ENCODE assay signal across 37 cellular contexts in the genomic region with DNA sequence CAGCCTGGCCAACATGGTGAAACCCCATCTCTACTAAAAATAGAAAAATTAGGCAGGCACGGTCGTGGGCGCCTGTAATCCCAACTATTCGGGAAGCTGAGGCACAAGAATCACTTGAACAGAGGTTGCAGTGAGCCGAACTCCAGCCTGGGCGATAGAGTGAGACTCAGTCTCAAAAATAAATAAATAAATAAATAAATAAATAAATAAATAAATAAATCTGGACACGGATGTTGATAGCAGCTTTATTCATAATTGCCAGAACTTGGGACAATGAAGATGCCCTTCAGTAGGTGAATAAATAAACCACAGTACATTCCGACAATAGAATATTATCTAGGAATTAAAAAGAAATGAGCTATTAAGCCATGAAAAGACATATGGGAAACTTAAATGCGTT. TPM values are rescaled to one million over a fixed set of nuclear protein-coding genes. Genes with fewer than 3 reads are reported as not detected.
DNase-seq lines count a peak whose midpoint lies in the region; ATAC-seq, FAIRE-seq and TF ChIP-seq lines count a peak whose summit lies in the region.
"Had no signal": no experiment of that assay in that cellular context is flagged by ENCODE, and none has a peak within 500 bp of the region (broad histone marks: within the 10 kb centered on the region; RNA-seq: fewer than 3 reads in every experiment).

No MANE protein-coding gene starts in this region.

- no TSS peak for BruUV-seq in IMR-90 (replicated peaks; lab: Mats Ljungman, UMichigan)

- no peak overlapping the region for H3K27ac ChIP-seq in A549
- H3K27ac ChIP-seq in HEK293 (ENCODE audit: extremely low read depth, low read depth, low read length): no peak overlapping the region
- no peak overlapping the region for H3K27ac ChIP-seq in IMR-90 (ENCODE audit: insufficient read depth, low read length)
- H3K27ac ChIP-seq: 22Rv1; BLaER1; BLaER1 treated with 17β-estradiol and CSF1 and Interleukin-3, amounts not matched to agents 10 nM and 100 nM; C4-2B had no signal

- peaks cover 25% of the 10 kb centered on the region for H3K4me1 Mint-ChIP-seq in nephron

- no peak overlapping the region for H3K23ac ChIP-seq in IMR-90 (ENCODE audit: low read depth, low read length)

- CTCF ChIA-PET in A549 (lab: Yijun Ruan, JAX): interaction anchor here (1.1 to 3.2 kb wide), 3 partner anchors 10 to 625 kb away, joined by 4 to 15 read pairs (median 5); no protein-coding TSS in a partner anchor
- CTCF ChIA-PET in HEK293 (lab: Yijun Ruan, JAX): interaction anchor here (0.5 to 5.4 kb wide), 3 partner anchors 21 to 901 kb away, joined by 3 to 33 read pairs (median 4); no protein-coding TSS in a partner anchor
- CTCF ChIA-PET in IMR-90 (lab: Yijun Ruan, JAX): no interaction called here

- in situ Hi-C loops in IMR-90 (cut with MboI; ENCODE audit: low sequenced_read_pairs): loop anchor here (5.0 kb wide), 1 partner anchor 618 kb away; no protein-coding TSS in a partner anchor
- in situ Hi-C loops in G401 (cut with HindIII; ENCODE audit: low sequenced_read_pairs): no loop called here

- H2BK15ac ChIP-seq in IMR-90 (ENCODE audit: low read depth, low read length): 0 out of 3 replicates have a peak overlapping the region, but pooled peaks have one; percentile 91

- H3K9me3 ChIP-seq in A549 (no peaks in the 10 kb centered on the region), HEK293 (ENCODE audit: control insufficient read depth, insufficient read depth, low read depth, low read length) (no peaks in the 10 kb centered on the region), IMR-90 (ENCODE audit: control insufficient read depth, insufficient read depth, low read length) (no peaks in the 10 kb centered on the region)
- H3K9me3 ChIP-seq: BE2C; BLaER1; BLaER1 treated with 17β-estradiol and CSF1 and Interleukin-3, amounts not matched to agents 10 nM and 100 nM; Caco-2 had no signal

- POLR2A ChIA-PET in A549 (lab: Yijun Ruan, JAX): no interaction called here
- POLR2A ChIA-PET in HEK293 (lab: Yijun Ruan, JAX): no interaction called here
- POLR2A ChIA-PET in IMR-90 (lab: Charles Lee; ENCODE audit: unreplicated experiment): no interaction called here

- DNase-seq in A549 (ENCODE audit: low read depth in 1 of 2, low spot score in 1 of 2) (no peak), IMR-90 (no peak), G401 (ENCODE audit: low spot score) (no peak), NCI-H1436 treated with DMSO at 0.1 percent for 48 hours (lab: John Stamatoyannopoulos, UW) (no peak)
- no peak for DNase-seq in activated naive CD4-positive, alpha-beta T cell treated with anti-CD3 and anti-CD28 coated beads, Interleukin-2, amount 50 U/mL, for 72 hours (ENCODE audit: low spot score in 2 of 2)
- DNase-seq in activated CD4-positive, alpha-beta T cell treated with anti-CD3 and anti-CD28 coated beads, Interleukin-2, amount 50 U/mL, for 4 hours: no peak
- DNase-seq: 8988T; ACHN; AML-193; BE2C; C1 segment of cervical spinal cord; Caco-2; Calu3; CD4-positive, alpha-beta memory T cell; CD4-positive, alpha-beta T cell; CD4-positive, CD25-positive, alpha-beta regulatory T cell; CD8-positive, alpha-beta memory T cell; CD8-positive, alpha-beta T cell; COR-L47; DMS 273 treated with DMSO at 0.1 percent for 48 hours; DMS153; DMS53; DMS79; DMS79 treated with DMSO at 0.1 percent for 48 hours; DND-41; EL had no signal

- H2AK9ac ChIP-seq in IMR-90 (replicated peaks; ENCODE audit: low read depth, low read length, poor library complexity): no peak overlapping the region

- no peak for FAIRE-seq in A549 (lab: Jason Lieb, UNC)
- FAIRE-seq: D721Med had no signal

- no peak overlapping the region for H3K9ac ChIP-seq in IMR-90 (ENCODE audit: low read depth, low read length)
- H3K9ac ChIP-seq: BLaER1; BLaER1 treated with 17β-estradiol and CSF1 and Interleukin-3, amounts not matched to agents 10 nM and 100 nM had no signal

- H3K79me1 ChIP-seq in IMR-90 (ENCODE audit: low read depth in 1 of 2, low read length in 2 of 2): peaks cover 0 to 3% of the 10 kb centered on the region in 2 experiments; a peak in 1 of 4 replicates

- no peak overlapping the region for H2AFZ ChIP-seq in IMR-90 (replicated peaks; ENCODE audit: low read length, poor library complexity)

- WGBS in A549 (ENCODE audit: missing lambda C conversion rate): 84% methylated on average over 9 of the region's 9 CpGs
- WGBS in IMR-90 (ENCODE audit: extremely low coverage in 2 of 2, insufficient read length in 1 of 2), 2 experiments: 100% methylated on average over 1 of the region's 9 CpGs; no CpG with 5 or more reads in 1 of the 2 experiments

- H2BK5ac ChIP-seq in IMR-90 (ENCODE audit: low read depth, low read length, poor library complexity, severe bottlenecking): no peak overlapping the region

- no peaks in the 10 kb centered on the region for H4K20me1 ChIP-seq in IMR-90 (ENCODE audit: insufficient read depth, low read length)
- H4K20me1 ChIP-seq: BLaER1; BLaER1 treated with 17β-estradiol and CSF1 and Interleukin-3, amounts not matched to agents 10 nM and 100 nM had no signal

- no peak for TF ChIP-seq CTCF in A549 (IDR thresholded peaks at IDR 0.05)
- no peak for TF ChIP-seq CTCF in HEK293 (tag by site-specific recombination; IDR thresholded peaks at IDR 0.05)
- TF ChIP-seq CTCF in IMR-90 (conservative IDR thresholded peaks at IDR 0.05; ENCODE audit: low read depth, low read length): no peak
- TF ChIP-seq CTCF in nephron (IDR thresholded peaks at IDR 0.05; ENCODE audit: unreplicated experiment in 3 of 3): no peak

- H3K4me3 ChIP-seq in A549 (no peak overlapping the region), HEK293 (ENCODE audit: low read depth, low read length) (no peak overlapping the region), IMR-90 (ENCODE audit: insufficient read depth, low read depth, low read length) (no peak overlapping the region)
- H3K4me3 ChIP-seq: BLaER1; BLaER1 treated with 17β-estradiol and CSF1 and Interleukin-3, amounts not matched to agents 10 nM and 100 nM had no signal

- no peak for TF ChIP-seq RAD21 in A549 (conservative IDR thresholded peaks at IDR 0.05 in 1 of 2, IDR thresholded peaks at IDR 0.05 in 1 of 2)
- TF ChIP-seq RAD21 in IMR-90 (IDR thresholded peaks at IDR 0.05; ENCODE audit: low read length): no peak

- H2AK5ac ChIP-seq in IMR-90 (ENCODE audit: low read depth, low read length): peak overlapping the region; percentile 79

- no peak overlapping the region for H3K4me3 Mint-ChIP-seq in nephron
- H3K4me3 Mint-ChIP-seq: B cell; CD14-positive monocyte; CD4-positive, alpha-beta memory T cell; CD4-positive, alpha-beta T cell; CD4-positive, CD25-positive, alpha-beta regulatory T cell; CD8-positive, alpha-beta memory T cell; CD8-positive, alpha-beta T cell had no signal

- H3K9me1 ChIP-seq in IMR-90 (ENCODE audit: insufficient read depth, low read length): peaks cover 25% of the 10 kb centered on the region

- no peak overlapping the region for H4K5ac ChIP-seq in IMR-90 (ENCODE audit: low read depth, low read length)

- no peak overlapping the region; the same call in 1 of the 2 replicates for H3K14ac ChIP-seq in IMR-90 (replicated peaks; ENCODE audit: low read depth, low read length)

- H3K36me3 ChIP-seq in HEK293 (ENCODE audit: control insufficient read depth in 2 of 2, insufficient read depth in 1 of 2, low read length in 2 of 2): no peaks in the 10 kb centered on the region
- no peaks in the 10 kb centered on the region for H3K36me3 ChIP-seq in IMR-90 (ENCODE audit: control insufficient read depth, insufficient read depth, low read length)
- H3K36me3 ChIP-seq: BE2C; BLaER1; BLaER1 treated with 17β-estradiol and CSF1 and Interleukin-3, amounts not matched to agents 10 nM and 100 nM had no signal

- no peak overlapping the region for H3K56ac ChIP-seq in IMR-90 (ENCODE audit: extremely low read depth, insufficient read depth, low read length)

- H3K36me3 Mint-ChIP-seq in nephron (ENCODE audit: low read depth): no peaks in the 10 kb centered on the region
- no peaks in the 10 kb centered on the region for H3K36me3 Mint-ChIP-seq in activated naive CD4-positive, alpha-beta T cell treated with anti-CD3 and anti-CD28 coated beads, Interleukin-2, amount 50 U/mL, for 72 hours
- H3K36me3 Mint-ChIP-seq: CD14-positive monocyte; CD4-positive, alpha-beta memory T cell; CD4-positive, CD25-positive, alpha-beta regulatory T cell; CD8-positive, alpha-beta T cell had no signal

- TF ChIP-seq POLR2A in A549 (IDR thresholded peaks at IDR 0.05; ENCODE audit: low read length): no peak
- no peak for TF ChIP-seq POLR2A in IMR-90 (IDR thresholded peaks at IDR 0.05; ENCODE audit: low read depth, low read length)

- peaks cover 7% of the 10 kb centered on the region for H3K27me3 Mint-ChIP-seq in nephron (ENCODE audit: low read depth)

- H3K4me2 ChIP-seq in A549 (no peak overlapping the region), IMR-90 (ENCODE audit: low read depth, low read length) (no peak overlapping the region)
- H3K4me2 ChIP-seq: BLaER1; BLaER1 treated with 17β-estradiol and CSF1 and Interleukin-3, amounts not matched to agents 10 nM and 100 nM had no signal

- no peak overlapping the region; the same call in 1 of the 2 replicates for H3K4ac ChIP-seq in IMR-90 (ENCODE audit: low read depth, low read length)

- no peak overlapping the region; the same call in 1 of the 2 replicates for H4K91ac ChIP-seq in IMR-90 (ENCODE audit: insufficient read depth, low read depth, low read length)

- H3K4me1 ChIP-seq in A549: peaks cover 9% of the 10 kb centered on the region
- H3K4me1 ChIP-seq in HEK293 (ENCODE audit: control insufficient read depth, insufficient read depth, low read length): no peaks in the 10 kb centered on the region
- peaks cover 14% of the 10 kb centered on the region for H3K4me1 ChIP-seq in IMR-90 (ENCODE audit: control insufficient read depth, insufficient read depth, low read length)
- H3K4me1 ChIP-seq: BE2C had no signal

- dilution Hi-C loops in IMR-90 (cut with HindIII; ENCODE audit: low sequenced_read_pairs, unreplicated experiment): no loop called here

- peak overlapping the region; percentile 85 for H2BK120ac ChIP-seq in IMR-90 (ENCODE audit: low read depth, low read length)

- no peak overlapping the region; the same call in 1 of the 2 replicates for H3K18ac ChIP-seq in IMR-90 (ENCODE audit: low read depth, low read length)

- intact Hi-C loops in IMR-90 (cut with micrococcal nuclease): loop anchor here (5.0 kb wide), 1 partner anchor 603 kb away; the partner anchor contains the start of gene SIX1

- ATAC-seq in A549 (no peak), IMR-90 (ENCODE audit: low read depth) (no peak)
- ATAC-seq in activated naive CD4-positive, alpha-beta T cell treated with anti-CD3 and anti-CD28 coated beads, Interleukin-2, amount 50 U/mL, for 72 hours: no peak
- ATAC-seq: CD8-positive, alpha-beta T cell had no signal

- no peak for TF ChIP-seq EP300 in A549 (IDR thresholded peaks at IDR 0.05)

- peak overlapping the region in 2 of 3 experiments; percentile 25 to 37 for H3K27ac Mint-ChIP-seq in nephron
- H3K27ac Mint-ChIP-seq in activated naive CD4-positive, alpha-beta T cell treated with anti-CD3 and anti-CD28 coated beads, Interleukin-2, amount 50 U/mL, for 72 hours: no peak overlapping the region
- H3K27ac Mint-ChIP-seq: B cell; CD14-positive monocyte; CD4-positive, alpha-beta memory T cell; CD4-positive, alpha-beta T cell; CD8-positive, alpha-beta memory T cell; CD8-positive, alpha-beta T cell had no signal

- no peaks in the 10 kb centered on the region for H3K9me3 Mint-ChIP-seq in nephron
- H3K9me3 Mint-ChIP-seq in activated naive CD4-positive, alpha-beta T cell treated with anti-CD3 and anti-CD28 coated beads, Interleukin-2, amount 50 U/mL, for 72 hours: no peaks in the 10 kb centered on the region
- H3K9me3 Mint-ChIP-seq: CD14-positive monocyte; CD4-positive, alpha-beta memory T cell; CD4-positive, alpha-beta T cell; CD4-positive, CD25-positive, alpha-beta regulatory T cell; CD8-positive, alpha-beta memory T cell; CD8-positive, alpha-beta T cell had no signal

- no peak overlapping the region for H2BK20ac ChIP-seq in IMR-90 (ENCODE audit: low read depth, low read length)

- H4K8ac ChIP-seq in IMR-90 (ENCODE audit: low read depth in 2 of 2, low read length in 2 of 2): no peak overlapping the region

- H3K27me3 ChIP-seq in IMR-90 (ENCODE audit: control insufficient read depth, insufficient read depth, low read length): no peaks in the 10 kb centered on the region
- H3K27me3 ChIP-seq: BLaER1; BLaER1 treated with 17β-estradiol and CSF1 and Interleukin-3, amounts not matched to agents 10 nM and 100 nM had no signal

RNA-seq across cellular contexts. Expression of gene TMEM30B, which starts 31.1 kb away (rescaled TPM):
- polyA plus RNA-seq in A549 (2011; rRNA removed) (0.16 and 0.17 TPM in 2 replicates), A549 (2017; fragmentation: RNase III; extraction: RNeasy Plus Mini Kit Qiagen cat#74134 plus additional on column Dnase treatment) (0.16 to 0.21 TPM (median 0.18 TPM) in 3 replicates), IMR-90 (2012; rRNA removed) (0.03 and 0.13 TPM in 2 replicates)
- polyA plus RNA-seq in A549 (2012; cell fraction: cytosol; rRNA removed): 0.09 and 0.34 TPM in 2 replicates
- polyA plus RNA-seq in A549 (2012; cell fraction: nucleus; rRNA removed): 0.37 and 0.43 TPM in 2 replicates
- 0.12 and 0.15 TPM in 2 replicates for polyA minus RNA-seq in A549 (2011; rRNA and poly(A)+ RNA removed)
- under 0.01 TPM in 1 of 2 replicates, not detected in the other for total RNA-seq in IMR-90 (2012; rRNA removed)
- 0.04 and 0.21 TPM in 2 replicates for polyA plus RNA-seq in IMR-90 (2012; cell fraction: cytosol; rRNA removed)
- polyA plus RNA-seq in IMR-90 (2012; cell fraction: nucleus; rRNA removed; ENCODE audit: low replicate concordance): 0.15 TPM in 1 of 2 replicates, not detected in the other
- 1 to 10 TPM; 1.4 to 2.1 TPM for total RNA-seq in activated naive CD4-positive, alpha-beta T cell treated with anti-CD3 and anti-CD28 coated beads, Interleukin-2, amount 50 U/mL, for 72 hours
- not detected in 2 replicates for total RNA-seq in G401 (2014; rRNA removed; shearing (Covaris generic))
- total RNA-seq: A172, Daoy had no signal
- polyA plus RNA-seq: CD14-positive monocyte had no signal

Comparison
In these comparisons a context has a peak if more than half of its experiments do, and no peak if none do; other contexts are left out.
1. H3K27ac Mint-ChIP-seq: peak in nephron (2 of 3); none in activated naive CD4-positive, alpha-beta T cell treated with anti-CD3 and anti-CD28 coated beads, Interleukin-2, amount 50 U/mL, for 72 hours (0 of 2).
2. Of the 5 proteins assayed by ChIP-seq in both HEK293 and A549: peak only in HEK293: REST; only in A549: none; in both: none; in neither: 4.